1 cellular context compared by ENCODE assay signal in the genomic region with DNA sequence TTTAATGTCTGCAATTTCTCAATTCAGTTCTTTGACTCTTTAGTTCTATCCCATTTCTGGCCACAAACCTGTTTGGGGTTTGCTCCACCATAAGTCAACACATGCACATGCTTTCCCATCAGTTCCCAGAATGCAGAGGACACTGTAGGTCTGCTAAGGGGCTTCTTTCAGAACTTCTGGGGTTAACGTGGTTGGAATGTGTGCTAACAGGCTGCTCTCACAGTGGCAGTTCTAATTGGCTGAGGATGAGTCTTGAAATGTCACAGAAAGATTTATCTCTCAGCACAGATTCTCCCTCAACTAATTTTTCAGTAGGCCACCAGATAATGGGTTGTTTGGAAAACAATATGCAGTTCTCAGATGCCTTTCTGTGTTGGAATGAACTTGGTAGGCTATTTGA.
TF ChIP-seq lines count a peak whose summit lies in the region.

No MANE protein-coding gene starts in this region.

TF ChIP-seq in IMR-90, 13 proteins besides CTCF, POLR2A, EP300 and RAD21 (continued from another document):
- TF ChIP-seq, protein P1, sequence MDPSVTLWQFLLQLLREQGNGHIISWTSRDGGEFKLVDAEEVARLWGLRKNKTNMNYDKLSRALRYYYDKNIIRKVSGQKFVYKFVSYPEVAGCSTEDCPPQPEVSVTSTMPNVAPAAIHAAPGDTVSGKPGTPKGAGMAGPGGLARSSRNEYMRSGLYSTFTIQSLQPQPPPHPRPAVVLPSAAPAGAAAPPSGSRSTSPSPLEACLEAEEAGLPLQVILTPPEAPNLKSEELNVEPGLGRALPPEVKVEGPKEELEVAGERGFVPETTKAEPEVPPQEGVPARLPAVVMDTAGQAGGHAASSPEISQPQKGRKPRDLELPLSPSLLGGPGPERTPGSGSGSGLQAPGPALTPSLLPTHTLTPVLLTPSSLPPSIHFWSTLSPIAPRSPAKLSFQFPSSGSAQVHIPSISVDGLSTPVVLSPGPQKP (IDR thresholded peaks at IDR 0.05; ENCODE audit: borderline replicate concordance, low read depth, low read length) = no peak
- no peak for TF ChIP-seq RCOR1 (IDR thresholded peaks at IDR 0.05; ENCODE audit: insufficient replicate concordance, low read length)
- TF ChIP-seq MAZ (IDR thresholded peaks at IDR 0.05; ENCODE audit: borderline replicate concordance, low read depth, low read length) = no peak
- TF ChIP-seq, protein P2, sequence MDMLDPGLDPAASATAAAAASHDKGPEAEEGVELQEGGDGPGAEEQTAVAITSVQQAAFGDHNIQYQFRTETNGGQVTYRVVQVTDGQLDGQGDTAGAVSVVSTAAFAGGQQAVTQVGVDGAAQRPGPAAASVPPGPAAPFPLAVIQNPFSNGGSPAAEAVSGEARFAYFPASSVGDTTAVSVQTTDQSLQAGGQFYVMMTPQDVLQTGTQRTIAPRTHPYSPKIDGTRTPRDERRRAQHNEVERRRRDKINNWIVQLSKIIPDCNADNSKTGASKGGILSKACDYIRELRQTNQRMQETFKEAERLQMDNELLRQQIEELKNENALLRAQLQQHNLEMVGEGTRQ (IDR thresholded peaks at IDR 0.05; ENCODE audit: low read depth, low read length) = no peak
- TF ChIP-seq SMC3 (IDR thresholded peaks at IDR 0.05; ENCODE audit: low read depth, low read length) = no peak
- no peak for TF ChIP-seq CEBPB (IDR thresholded peaks at IDR 0.05; ENCODE audit: low read depth, low read length)
- TF ChIP-seq FOS (IDR thresholded peaks at IDR 0.05; ENCODE audit: low read depth, low read length) = no peak
- TF ChIP-seq RFX5 (IDR thresholded peaks at IDR 0.05; ENCODE audit: low read depth, low read length) = no peak
- no peak for TF ChIP-seq BHLHE40 (IDR thresholded peaks at IDR 0.05; ENCODE audit: low read depth, low read length)
